ENCODE assay signal across 24 cellular contexts in genomic region chr10:123254287-123254858, GRCh38.
A peak's percentile ranks its signal among the peaks of the same experiment; 100 is the strongest.
DNase-seq lines count a peak whose midpoint lies in the region; FAIRE-seq and TF ChIP-seq lines count a peak whose summit lies in the region.
"Had no signal": no experiment of that assay in that cellular context is flagged by ENCODE, and none has a peak within 500 bp of the region (broad histone marks: within the 10 kb centered on the region; RNA-seq: fewer than 3 reads in every experiment).

No MANE protein-coding gene starts in this region.

- peaks cover 17% of the 10 kb centered on the region; the same call in 1 of the 2 replicates for H3K23me2 ChIP-seq in H1 (ENCODE audit: low read depth, low read length)

- no peaks in the 10 kb centered on the region for H3K79me2 ChIP-seq in H1 (ENCODE audit: control insufficient read depth in 1 of 2, insufficient read depth in 2 of 2, low read length in 2 of 2)

- no peak overlapping the region; the same call in 1 of the 2 replicates for H2BK12ac ChIP-seq in H1 (ENCODE audit: low read depth, low read length)

- no peak overlapping the region for H4K91ac ChIP-seq in H1 (replicated peaks; ENCODE audit: insufficient read length, low read length)

- H3K27ac Mint-ChIP-seq in nephron progenitor cell: no peak overlapping the region
- H3K27ac Mint-ChIP-seq: CD8-positive, alpha-beta T cell; H9 had no signal

- H3K27me3 ChIP-seq in H1 (replicated peaks in 1 of 4; ENCODE audit: control insufficient read depth in 3 of 4, extremely low read depth in 1 of 4, insufficient read depth in 3 of 4, low read length in 3 of 4) (no peaks in the 10 kb centered on the region), small intestine (ENCODE audit: control insufficient read depth in 2 of 2, insufficient read depth in 2 of 2, low read length in 2 of 2) (no peaks in the 10 kb centered on the region)
- H3K27me3 ChIP-seq: SJCRH30 had no signal

- no peak overlapping the region for H3K4me3 Mint-ChIP-seq in nephron progenitor cell
- H3K4me3 Mint-ChIP-seq: CD8-positive, alpha-beta T cell; H9 had no signal

- H3K36me3 ChIP-seq in HEK293 (ENCODE audit: control insufficient read depth in 2 of 2, insufficient read depth in 1 of 2, low read length in 2 of 2) (peaks cover 3 to 5% of the 10 kb centered on the region in 2 experiments; a peak in 2 of 3 replicates), H1 (ENCODE audit: control insufficient read depth in 2 of 4, insufficient read depth in 4 of 4, low read length in 3 of 4) (no peaks in the 10 kb centered on the region; a peak in 2 of 8 replicates), small intestine (ENCODE audit: control insufficient read depth in 2 of 2, insufficient read depth in 2 of 2, low read length in 2 of 2) (no peaks in the 10 kb centered on the region)
- H3K36me3 ChIP-seq: SJCRH30 had no signal

- H3K56ac ChIP-seq in H1 (replicated peaks; ENCODE audit: insufficient read length, low read depth, low read length): peak overlapping the region; percentile 94

- no peak overlapping the region for H3K23ac ChIP-seq in H1 (ENCODE audit: insufficient read length)

- H3K18ac ChIP-seq in H1 (ENCODE audit: extremely low read depth, low read length): no peak overlapping the region

- no peak overlapping the region for H2BK120ac ChIP-seq in H1 (replicated peaks; ENCODE audit: low read depth, low read length)

- TF ChIP-seq CTCF in HEK293 (tag by site-specific recombination; IDR thresholded peaks at IDR 0.05) (no peak), H1 (IDR thresholded peaks at IDR 0.05; ENCODE audit: control extremely low read depth in 1 of 3, insufficient read depth in 1 of 3, low read depth in 1 of 3, low read length in 3 of 3) (no peak), nephron progenitor cell (IDR thresholded peaks at IDR 0.05) (no peak)

- 73% methylated on average over 6 of the region's 8 CpGs; no CpG with 5 or more reads in 1 of the 2 experiments for WGBS in H1 (ENCODE audit: extremely low coverage in 1 of 2, insufficient coverage in 1 of 2, insufficient read length in 1 of 2, insufficient replicate concordance in 2 of 2, low coverage in 1 of 2, low lambda C conversion rate in 2 of 2, missing lambda C conversion rate in 1 of 2), 2 experiments
- WGBS in small intestine, 3 donors: 80 to 88% (median 87%) methylated on average over 8 of the region's 8 CpGs

- H2BK20ac ChIP-seq in H1 (ENCODE audit: low read length): no peak overlapping the region

- peaks cover 21% of the 10 kb centered on the region for H3K4me1 Mint-ChIP-seq in nephron progenitor cell

- H3K4me2 ChIP-seq in H1 (ENCODE audit: insufficient read depth in 1 of 2, low read depth in 2 of 2, low read length in 2 of 2): no peak overlapping the region
- H3K4me2 ChIP-seq: KMS-11 had no signal

- peaks cover 0 to 8% of the 10 kb centered on the region in 2 experiments for H4K20me1 ChIP-seq in H1 (replicated peaks in 1 of 2; ENCODE audit: control insufficient read depth in 1 of 2, insufficient read depth in 2 of 2, low read length in 2 of 2)

- no peak overlapping the region for H3K4ac ChIP-seq in H1 (replicated peaks; ENCODE audit: insufficient read length, low read depth, low read length)

- H4K8ac ChIP-seq in H1 (ENCODE audit: extremely low read depth, insufficient read depth, low read length): no peak overlapping the region

- H3K9ac ChIP-seq in H1 (replicated peaks in 1 of 4; ENCODE audit: extremely low read depth in 1 of 4, low read depth in 3 of 4, low read length in 3 of 4): no peak overlapping the region
- H3K9ac ChIP-seq: KMS-11 had no signal

- TF ChIP-seq POLR2A in H1 (IDR thresholded peaks at IDR 0.05; ENCODE audit: control extremely low read depth in 1 of 2, low read depth in 2 of 2, low read length in 2 of 2): no peak

- FAIRE-seq in H1 (lab: Jason Lieb, UNC): no peak
- peak; percentile 68 for FAIRE-seq in small intestine (lab: Jason Lieb, UNC)

- no peak overlapping the region for H2AFZ ChIP-seq in H1 (ENCODE audit: low read length)

- no peaks in the 10 kb centered on the region; the same call in 1 of the 2 replicates for H3K4me1 ChIP-seq in HEK293 (ENCODE audit: control insufficient read depth, insufficient read depth, low read length)
- no peaks in the 10 kb centered on the region; a peak in 1 of 7 replicates for H3K4me1 ChIP-seq in H1 (replicated peaks in 1 of 4; ENCODE audit: control insufficient read depth in 3 of 4, insufficient read depth in 4 of 4, low read length in 3 of 4)
- H3K4me1 ChIP-seq in small intestine (ENCODE audit: control insufficient read depth in 2 of 2, insufficient read depth in 1 of 2, low read depth in 1 of 2, low read length in 1 of 2): no peaks in the 10 kb centered on the region

- no peaks in the 10 kb centered on the region for H3K79me1 ChIP-seq in H1 (ENCODE audit: low read depth, low read length)

- POLR2A ChIA-PET in HEK293 (lab: Yijun Ruan, JAX) (no interaction called here), H1 (lab: Charles Lee; ENCODE audit: partially characterized antibody) (no interaction called here)

- no peak overlapping the region for H2BK15ac ChIP-seq in H1 (ENCODE audit: low read length)

- CTCF ChIA-PET in HEK293 (lab: Yijun Ruan, JAX) (no interaction called here), H1 (lab: Charles Lee; ENCODE audit: partially characterized antibody) (interaction anchor here (0.9 kb wide), 1 partner anchor 19 kb away, joined by 3 read pairs; no protein-coding TSS in a partner anchor)

- DNase-seq in activated CD4-positive, alpha-beta T cell treated with anti-CD3 and anti-CD28 coated beads for 48 hours: peak; percentile 7
- DNase-seq in activated CD4-positive, alpha-beta T cell treated with anti-CD3 and anti-CD28 coated beads, Interleukin-2, amount 50 U/mL, for 48 hours: no peak
- DNase-seq in H1 (ENCODE audit: low read depth in 1 of 2, low spot score in 2 of 2): no peak
- DNase-seq in small intestine: no peak
- no peak for DNase-seq in activated CD8-positive, alpha-beta memory T cell treated with anti-CD3 and anti-CD28 coated beads, Interleukin-2, amount 50 U/mL, for 4 hours
- no peak for DNase-seq in NCI-H1694 (lab: John Stamatoyannopoulos, UW)
- DNase-seq in nephron progenitor cell: no peak
- DNase-seq: ACHN; C1 segment of cervical spinal cord; CD8-positive, alpha-beta T cell; DND-41; H9; NCI-H1105; NCI-H2029 treated with DMSO at 0.1 percent for 48 hours; NCI-H2171; NCI-H345; NCI-H524; NCI-H82; SJCRH30 had no signal

- TF ChIP-seq EP300 in H1 (IDR thresholded peaks at IDR 0.05; ENCODE audit: borderline replicate concordance in 1 of 2, low read depth in 2 of 2, low read length in 2 of 2): no peak

- no peak for TF ChIP-seq RAD21 in H1 (IDR thresholded peaks at IDR 0.05 in 1 of 2, conservative IDR thresholded peaks at IDR 0.05 in 1 of 2; ENCODE audit: low read depth in 2 of 2, low read length in 2 of 2)

- no peaks in the 10 kb centered on the region for H3K36me3 Mint-ChIP-seq in nephron progenitor cell (ENCODE audit: low read depth)

- peaks cover 7% of the 10 kb centered on the region for H3K27me3 Mint-ChIP-seq in nephron progenitor cell (ENCODE audit: low read depth, poor library complexity)

- no peak overlapping the region for H3K14ac ChIP-seq in H1 (ENCODE audit: insufficient read length)

- H3K4me3 ChIP-seq in HEK293 (ENCODE audit: low read depth, low read length) (no peak overlapping the region), H1 (ENCODE audit: extremely low read depth in 1 of 4, insufficient read depth in 2 of 4, low read depth in 3 of 4, low read length in 4 of 4) (no peak overlapping the region), small intestine (ENCODE audit: low read depth in 1 of 2, low read length in 2 of 2) (no peak overlapping the region)
- H3K4me3 ChIP-seq: GM12878, SJCRH30 had no signal

- no peak overlapping the region for H2AK5ac ChIP-seq in H1 (ENCODE audit: low read depth, low read length)

- H3K27ac ChIP-seq in HEK293 (ENCODE audit: extremely low read depth, low read depth, low read length) (no peak overlapping the region), H1 (ENCODE audit: low read depth, low read length) (no peak overlapping the region), small intestine (ENCODE audit: low read depth in 1 of 2, low read length in 1 of 2) (no peak overlapping the region)
- H3K27ac ChIP-seq: 22Rv1, HL-60, KMS-11, SJCRH30 had no signal

- no peak overlapping the region for H2BK5ac ChIP-seq in H1 (ENCODE audit: low read depth, low read length)

- H4K5ac ChIP-seq in H1 (ENCODE audit: insufficient read length, low read depth, low read length): no peak overlapping the region

- no peaks in the 10 kb centered on the region for H3K9me3 Mint-ChIP-seq in nephron progenitor cell
- H3K9me3 Mint-ChIP-seq: CD8-positive, alpha-beta T cell; H9 had no signal

- H3K9me3 ChIP-seq in HEK293 (ENCODE audit: control insufficient read depth, insufficient read depth, low read depth, low read length): no peaks in the 10 kb centered on the region
- H3K9me3 ChIP-seq in H1 (ENCODE audit: insufficient read depth in 2 of 2, low read depth in 1 of 2, low read length in 1 of 2): peaks cover 0 to 7% of the 10 kb centered on the region in 2 experiments; a peak in 1 of 4 replicates
- H3K9me3 ChIP-seq in small intestine (ENCODE audit: control insufficient read depth, low read depth): no peaks in the 10 kb centered on the region
- H3K9me3 ChIP-seq: SJCRH30 had no signal

TF ChIP-seq in HEK293, 187 proteins besides CTCF, POLR2A, EP300 and RAD21 (continues in another document):
- TF ChIP-seq ZNF513 (tag by site-specific recombination; IDR thresholded peaks at IDR 0.05): peak; percentile 76

TF ChIP-seq in H1, 55 proteins besides CTCF, POLR2A, EP300 and RAD21 (continues in another document):
- no peak for TF ChIP-seq E2F6 (IDR thresholded peaks at IDR 0.05)
- TF ChIP-seq SP1 (IDR thresholded peaks at IDR 0.05; ENCODE audit: low read depth, low read length): no peak
- TF ChIP-seq GABPA (IDR thresholded peaks at IDR 0.05; ENCODE audit: borderline replicate concordance, insufficient read depth, low read length): no peak
- TF ChIP-seq KDM5A (IDR thresholded peaks at IDR 0.05; ENCODE audit: low read length): no peak
- no peak for TF ChIP-seq KDM1A (IDR thresholded peaks at IDR 0.05; ENCODE audit: borderline replicate concordance, low read length)
- no peak for TF ChIP-seq TCF12 (IDR thresholded peaks at IDR 0.05; ENCODE audit: low read depth, low read length)
- no peak for TF ChIP-seq NANOG (IDR thresholded peaks at IDR 0.05; ENCODE audit: insufficient read depth, low read depth, low read length, poor library complexity, severe bottlenecking)
- TF ChIP-seq SP2 (IDR thresholded peaks at IDR 0.05; ENCODE audit: low read length): no peak
- no peak for TF ChIP-seq ASH2L (IDR thresholded peaks at IDR 0.05; ENCODE audit: low read length)
- no peak for TF ChIP-seq YY1 (IDR thresholded peaks at IDR 0.05; ENCODE audit: low read depth, low read length)
- TF ChIP-seq BCL11A (IDR thresholded peaks at IDR 0.05; ENCODE audit: low read depth in 2 of 2, low read length in 2 of 2): no peak
